8 cellular contexts compared by ENCODE assay signal in genomic region chr14:61472801-61473376, GRCh38.
DNase-seq lines count a peak whose midpoint lies in the region; ATAC-seq and TF ChIP-seq lines count a peak whose summit lies in the region.

No MANE protein-coding gene starts in this region.

- H3K27ac ChIP-seq in right atrium auricular region (peak overlapping the region; percentile 82 to 93), vagina (peak overlapping the region; percentile 71)

- TF ChIP-seq POLR2A in vagina (IDR thresholded peaks at IDR 0.05), result no peak

- ATAC-seq in left cardiac atrium (no peak), GM19324 (IDR thresholded peaks at IDR 0.05; ENCODE audit: low FRiP score, unreplicated experiment) (no peak), GM18858 (IDR thresholded peaks at IDR 0.05; ENCODE audit: unreplicated experiment) (no peak)
- peak; percentile 67 to 69 for ATAC-seq in activated naive CD4-positive, alpha-beta T cell treated with anti-CD3 and anti-CD28 coated beads, Interleukin-2, amount 50 U/mL, for 72 hours
- peak in 1 of 2 donors; percentile 1 for ATAC-seq in naive thymus-derived CD8-positive, alpha-beta T cell

- H3K36me3 Mint-ChIP-seq in activated naive CD4-positive, alpha-beta T cell treated with anti-CD3 and anti-CD28 coated beads, Interleukin-2, amount 50 U/mL, for 72 hours, result peaks cover 7 to 35% of the 10 kb centered on the region in 2 donors
- H3K36me3 Mint-ChIP-seq in naive thymus-derived CD8-positive, alpha-beta T cell, result peaks cover 3 to 46% (median 14%) of the 10 kb centered on the region in 3 donors

- TF ChIP-seq CTCF in right atrium auricular region (IDR thresholded peaks at IDR 0.05), result no peak
- no peak for TF ChIP-seq CTCF in vagina (IDR thresholded peaks at IDR 0.05)

- peaks cover 0 to 3% of the 10 kb centered on the region in 2 donors for H3K9me3 Mint-ChIP-seq in activated naive CD4-positive, alpha-beta T cell treated with anti-CD3 and anti-CD28 coated beads, Interleukin-2, amount 50 U/mL, for 72 hours
- peaks cover 0 to 9% (median 0%) of the 10 kb centered on the region in 9 donors for H3K9me3 Mint-ChIP-seq in naive thymus-derived CD8-positive, alpha-beta T cell

- peak overlapping the region; percentile 93 to 98 for H3K27ac Mint-ChIP-seq in activated naive CD4-positive, alpha-beta T cell treated with anti-CD3 and anti-CD28 coated beads, Interleukin-2, amount 50 U/mL, for 72 hours
- peak overlapping the region in 9 of 10 donors; percentile 93 to 100 (median 99) for H3K27ac Mint-ChIP-seq in naive thymus-derived CD8-positive, alpha-beta T cell

- no peaks in the 10 kb centered on the region for H3K27me3 ChIP-seq in right atrium auricular region
- H3K27me3 ChIP-seq in vagina, result no peaks in the 10 kb centered on the region

- intact Hi-C loops in left cardiac atrium (cut with DNase I) (no loop called here), vagina (cut with DNase I) (no loop called here)

- DNase-seq in right atrium auricular region (ENCODE audit: low spot score) (no peak), left cardiac atrium (no peak), vagina (ENCODE audit: extremely low spot score in 2 of 2) (peak in 1 of 2 donors; percentile 80), NCI-H2107 (lab: John Stamatoyannopoulos, UW) (no peak)
- peak; percentile 73 to 74 for DNase-seq in activated naive CD4-positive, alpha-beta T cell treated with anti-CD3 and anti-CD28 coated beads, Interleukin-2, amount 50 U/mL, for 72 hours (ENCODE audit: low spot score in 2 of 2)
- DNase-seq in naive thymus-derived CD8-positive, alpha-beta T cell, result peak in 8 of 10 donors; percentile 45 to 72 (median 59)

- H3K4me3 Mint-ChIP-seq in naive thymus-derived CD8-positive, alpha-beta T cell, result peak overlapping the region; percentile 70 to 92 (median 84)

- no peaks in the 10 kb centered on the region for H3K36me3 ChIP-seq in right atrium auricular region
- H3K36me3 ChIP-seq in vagina, result no peaks in the 10 kb centered on the region

- peaks cover 0 to 94% of the 10 kb centered on the region in 2 donors for H3K4me1 ChIP-seq in right atrium auricular region
- peaks cover 80% of the 10 kb centered on the region for H3K4me1 ChIP-seq in vagina

- H3K4me1 Mint-ChIP-seq in naive thymus-derived CD8-positive, alpha-beta T cell, result peaks cover 56 to 96% (median 94%) of the 10 kb centered on the region in 4 donors

- no peaks in the 10 kb centered on the region for H3K27me3 Mint-ChIP-seq in naive thymus-derived CD8-positive, alpha-beta T cell

- no peak overlapping the region for H3K4me3 ChIP-seq in right atrium auricular region
- H3K4me3 ChIP-seq in vagina, result peak overlapping the region in 1 of 2 donors; percentile 34

- POLR2A ChIA-PET in naive thymus-derived CD8-positive, alpha-beta T cell (lab: Charles Lee), result interaction anchor here (1.0 to 1.2 kb wide), 2 partner anchors 222 to 290 kb away, joined by 3 read pairs; partner anchors contain the start of genes HIF1A and SNAPC1

- H3K9me3 ChIP-seq in right atrium auricular region (no peaks in the 10 kb centered on the region), vagina (no peaks in the 10 kb centered on the region)

Comparison
In these comparisons a context has a peak if more than half of its experiments do, and no peak if none do; other contexts are left out.
1. DNase-seq: peak in activated naive CD4-positive, alpha-beta T cell treated with anti-CD3 and anti-CD28 coated beads, Interleukin-2, amount 50 U/mL, for 72 hours (2 of 2) and naive thymus-derived CD8-positive, alpha-beta T cell (8 of 10); none in right atrium auricular region (single experiment), left cardiac atrium (single experiment) and NCI-H2107 (single experiment).
2. ATAC-seq: peak in activated naive CD4-positive, alpha-beta T cell treated with anti-CD3 and anti-CD28 coated beads, Interleukin-2, amount 50 U/mL, for 72 hours (2 of 2); none in left cardiac atrium (0 of 2), GM19324 (single experiment) and GM18858 (single experiment).